14 cellular contexts compared by ENCODE assay signal in genomic region chr4:15738877-15739276, GRCh38.
DNase-seq lines count a peak whose midpoint lies in the region; ATAC-seq and TF ChIP-seq lines count a peak whose summit lies in the region.
"Had no signal": no experiment of that assay in that cellular context is flagged by ENCODE, and none has a peak within 500 bp of the region (broad histone marks: within the 10 kb centered on the region; RNA-seq: fewer than 3 reads in every experiment).

No MANE protein-coding gene starts in this region.

- peak; percentile 19 for DNase-seq in AG10803 (ENCODE audit: low read depth)
- peak; percentile 43 for DNase-seq in Ammon's horn (ENCODE audit: low spot score)
- DNase-seq in medulla oblongata (ENCODE audit: extremely low spot score) = peak; percentile 63
- DNase-seq in activated gamma-delta T cell (lab: John Stamatoyannopoulos, UW) = no peak
- no peak for DNase-seq in nephron progenitor cell
- DNase-seq: amniotic stem cell, colonic mucosa, natural killer cell, retina, SHP77, T-helper 9 cell had no signal

- no peak for TF ChIP-seq CTCF in AG10803 (conservative IDR thresholded peaks at IDR 0.05; ENCODE audit: low read length)
- TF ChIP-seq CTCF in nephron progenitor cell (IDR thresholded peaks at IDR 0.05) = no peak

- H3K4me3 Mint-ChIP-seq in activated naive CD4-positive, alpha-beta T cell treated with anti-CD3 and anti-CD28 coated beads, Interleukin-2, amount 50 U/mL, for 24 hours = peak overlapping the region; percentile 42
- H3K4me3 Mint-ChIP-seq in nephron progenitor cell = no peak overlapping the region
- H3K4me3 Mint-ChIP-seq: natural killer cell had no signal

- no peaks in the 10 kb centered on the region for H3K27me3 Mint-ChIP-seq in activated naive CD4-positive, alpha-beta T cell treated with anti-CD3 and anti-CD28 coated beads, Interleukin-2, amount 50 U/mL, for 24 hours
- peaks cover 20% of the 10 kb centered on the region for H3K27me3 Mint-ChIP-seq in nephron progenitor cell (ENCODE audit: low read depth, poor library complexity)

- peaks cover 15% of the 10 kb centered on the region for H3K36me3 Mint-ChIP-seq in activated naive CD4-positive, alpha-beta T cell treated with anti-CD3 and anti-CD28 coated beads, Interleukin-2, amount 50 U/mL, for 24 hours
- H3K36me3 Mint-ChIP-seq in nephron progenitor cell (ENCODE audit: low read depth) = no peaks in the 10 kb centered on the region

- H3K4me3 ChIP-seq in AG10803 (ENCODE audit: low read length) = no peak overlapping the region
- H3K4me3 ChIP-seq: colonic mucosa, lung had no signal

- peaks cover 45% of the 10 kb centered on the region for H3K4me1 Mint-ChIP-seq in activated naive CD4-positive, alpha-beta T cell treated with anti-CD3 and anti-CD28 coated beads, Interleukin-2, amount 50 U/mL, for 24 hours
- no peaks in the 10 kb centered on the region for H3K4me1 Mint-ChIP-seq in nephron progenitor cell

- H3K27ac Mint-ChIP-seq in activated naive CD4-positive, alpha-beta T cell treated with anti-CD3 and anti-CD28 coated beads, Interleukin-2, amount 50 U/mL, for 24 hours = peak overlapping the region; percentile 84
- H3K27ac Mint-ChIP-seq in nephron progenitor cell = no peak overlapping the region
- H3K27ac Mint-ChIP-seq: natural killer cell had no signal

- peaks cover 8% of the 10 kb centered on the region for H3K9me3 Mint-ChIP-seq in activated naive CD4-positive, alpha-beta T cell treated with anti-CD3 and anti-CD28 coated beads, Interleukin-2, amount 50 U/mL, for 24 hours
- H3K9me3 Mint-ChIP-seq in nephron progenitor cell = peaks cover 16% of the 10 kb centered on the region

- ATAC-seq in GM18519 (IDR thresholded peaks at IDR 0.05; ENCODE audit: low FRiP score, unreplicated experiment) = no peak
- ATAC-seq: natural killer cell had no signal

Comparison
In these comparisons a context has a peak if more than half of its experiments do, and no peak if none do; other contexts are left out.
1. DNase-seq: peak in AG10803 (single experiment), Ammon's horn (single experiment) and medulla oblongata (single experiment); none in activated gamma-delta T cell (single experiment) and nephron progenitor cell (single experiment).